8 cellular contexts compared by ENCODE assay signal in genomic region chr4:111695677-111696076, GRCh38.
"Had no signal": no experiment of that assay in that cellular context is flagged by ENCODE, and none has a peak within 500 bp of the region (broad histone marks: within the 10 kb centered on the region; RNA-seq: fewer than 3 reads in every experiment).

No MANE protein-coding gene starts in this region.

- H3K9ac ChIP-seq: GM23248 had no signal

- H3K9me3 ChIP-seq: HAP-1 had no signal

- H3K4me3 ChIP-seq: GM23248, HAP-1 had no signal

- DNase-seq: GM23248, GOT3, H7, HFFc6, KG1 had no signal

- H3K27ac ChIP-seq: GM23248, HL-60 had no signal

- ATAC-seq: HCT116 had no signal

- H3K36me3 ChIP-seq: HAP-1 had no signal

- H2AFZ ChIP-seq: GM23248 had no signal

- H3K4me1 ChIP-seq: HAP-1 had no signal
